9 cellular contexts compared by ENCODE assay signal in the genomic region with DNA sequence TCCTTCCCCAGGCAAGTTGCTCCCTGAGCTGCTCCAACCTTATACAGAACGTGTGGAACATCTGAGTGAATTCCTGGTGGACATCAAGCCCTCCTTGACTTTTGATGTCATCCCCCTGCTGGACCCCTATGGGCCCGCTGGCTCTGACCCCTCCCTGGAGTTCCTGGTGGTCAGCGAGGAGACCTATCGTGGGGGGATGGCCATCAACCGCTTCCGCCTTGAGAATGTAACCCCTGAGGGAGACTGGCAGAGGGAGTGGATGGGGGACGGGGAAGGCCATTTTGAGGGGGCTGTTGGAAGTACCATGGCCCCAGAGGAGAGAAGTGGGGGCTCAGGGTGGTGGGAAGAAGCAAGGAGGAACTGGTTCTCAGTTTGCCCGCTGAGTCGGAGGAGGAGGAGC. TPM values are rescaled to one million over a fixed set of nuclear protein-coding genes. Genes with fewer than 3 reads are reported as not detected.
DNase-seq lines count a peak whose midpoint lies in the region; ATAC-seq and TF ChIP-seq lines count a peak whose summit lies in the region.
"Had no signal": no experiment of that assay in that cellular context is flagged by ENCODE, and none has a peak within 500 bp of the region (broad histone marks: within the 10 kb centered on the region; RNA-seq: fewer than 3 reads in every experiment).

No MANE protein-coding gene starts in this region.

- H3K4me1 Mint-ChIP-seq in activated T-cell treated with anti-CD3 and anti-CD28 coated beads, Interleukin-2, amount 50 U/mL, for 72 hours (ENCODE audit: low read depth): peaks cover 55% of the 10 kb centered on the region
- H3K4me1 Mint-ChIP-seq in T-helper 17 cell: peaks cover 25% of the 10 kb centered on the region
- H3K4me1 Mint-ChIP-seq in stimulated activated naive CD8-positive, alpha-beta T cell treated with anti-CD3 and anti-CD28 coated beads, Interleukin-15, amount 100 ng/mL, for 72 hours: peaks cover 75% of the 10 kb centered on the region

- no peak for DNase-seq in activated T-cell treated with anti-CD3 and anti-CD28 coated beads, Interleukin-2, amount 50 U/mL, for 72 hours
- DNase-seq in activated T-cell treated with anti-CD3 and anti-CD28 coated beads for 4 hours (no peak), T-helper 17 cell (no peak), fibroblast of the aortic adventitia (ENCODE audit: low read depth) (no peak), NCI-H345 treated with DMSO at 0.1 percent for 48 hours (lab: John Stamatoyannopoulos, UW; ENCODE audit: unreplicated experiment) (no peak), substantia nigra (lab: John Stamatoyannopoulos, UW) (no peak)
- no peak for DNase-seq in stimulated activated naive CD8-positive, alpha-beta T cell treated with anti-CD3 and anti-CD28 coated beads, Interleukin-15, amount 100 ng/mL, for 72 hours
- no peak for DNase-seq in stimulated activated naive CD4-positive, alpha-beta T cell (lab: John Stamatoyannopoulos, UW)
- DNase-seq: NCI-H2227 treated with DMSO at 0.1 percent for 48 hours had no signal

- H3K27me3 Mint-ChIP-seq in activated T-cell treated with anti-CD3 and anti-CD28 coated beads, Interleukin-2, amount 50 U/mL, for 72 hours (ENCODE audit: low read depth): no peaks in the 10 kb centered on the region
- no peaks in the 10 kb centered on the region for H3K27me3 Mint-ChIP-seq in T-helper 17 cell
- no peaks in the 10 kb centered on the region for H3K27me3 Mint-ChIP-seq in stimulated activated naive CD8-positive, alpha-beta T cell treated with anti-CD3 and anti-CD28 coated beads, Interleukin-15, amount 100 ng/mL, for 72 hours

- ATAC-seq in activated T-cell treated with anti-CD3 and anti-CD28 coated beads, Interleukin-2, amount 50 U/mL, for 72 hours (replicated peaks in 1 of 2): no peak
- ATAC-seq in T-helper 17 cell: no peak
- no peak for ATAC-seq in stimulated activated naive CD8-positive, alpha-beta T cell treated with anti-CD3 and anti-CD28 coated beads, Interleukin-15, amount 100 ng/mL, for 72 hours

- H3K4me3 Mint-ChIP-seq in activated T-cell treated with anti-CD3 and anti-CD28 coated beads, Interleukin-2, amount 50 U/mL, for 72 hours: peak overlapping the region; percentile 92
- H3K4me3 Mint-ChIP-seq in T-helper 17 cell: peak overlapping the region; percentile 56
- H3K4me3 Mint-ChIP-seq in stimulated activated naive CD8-positive, alpha-beta T cell treated with anti-CD3 and anti-CD28 coated beads, Interleukin-15, amount 100 ng/mL, for 72 hours: peak overlapping the region; percentile 93 to 98

- no peak overlapping the region for H3K27ac ChIP-seq in substantia nigra (ENCODE audit: low read depth, low read length, poor library complexity, severe bottlenecking)

- peaks cover 5 to 8% of the 10 kb centered on the region in 2 donors for H3K36me3 Mint-ChIP-seq in activated T-cell treated with anti-CD3 and anti-CD28 coated beads, Interleukin-2, amount 50 U/mL, for 72 hours (ENCODE audit: insufficient read depth in 2 of 2)
- no peaks in the 10 kb centered on the region for H3K36me3 Mint-ChIP-seq in T-helper 17 cell (ENCODE audit: low read depth)

- H3K9me3 ChIP-seq in T-helper 17 cell (ENCODE audit: control insufficient read depth, low read length, poor library complexity, severe bottlenecking): no peaks in the 10 kb centered on the region

- no peaks in the 10 kb centered on the region for H3K9me3 Mint-ChIP-seq in activated T-cell treated with anti-CD3 and anti-CD28 coated beads, Interleukin-2, amount 50 U/mL, for 72 hours
- no peaks in the 10 kb centered on the region for H3K9me3 Mint-ChIP-seq in stimulated activated naive CD8-positive, alpha-beta T cell treated with anti-CD3 and anti-CD28 coated beads, Interleukin-15, amount 100 ng/mL, for 72 hours

- TF ChIP-seq CTCF in fibroblast of the aortic adventitia (IDR thresholded peaks at IDR 0.05; ENCODE audit: insufficient read depth, low read length): no peak

- H3K27ac Mint-ChIP-seq in activated T-cell treated with anti-CD3 and anti-CD28 coated beads, Interleukin-2, amount 50 U/mL, for 72 hours: no peak overlapping the region
- peak overlapping the region; percentile 72 for H3K27ac Mint-ChIP-seq in T-helper 17 cell
- peak overlapping the region; percentile 23 to 71 for H3K27ac Mint-ChIP-seq in stimulated activated naive CD8-positive, alpha-beta T cell treated with anti-CD3 and anti-CD28 coated beads, Interleukin-15, amount 100 ng/mL, for 72 hours

- H3K4me3 ChIP-seq in fibroblast of the aortic adventitia (ENCODE audit: low read depth, low read length): peak overlapping the region; percentile 22

RNA-seq across cellular contexts. Expression of gene COASY, which starts 2.0 kb away (rescaled TPM):
- total RNA-seq in activated T-cell treated with anti-CD3 and anti-CD28 coated beads, Interleukin-2, amount 50 U/mL, for 72 hours: 10 to 100 TPM; 98.2 to 98.5 TPM
- total RNA-seq in T-helper 17 cell (10 to 100 TPM; 39.1 to 49.4 TPM), fibroblast of the aortic adventitia (ENCODE audit: low replicate concordance) (11.0 and 19.1 TPM in 2 replicates)

RNA-seq across cellular contexts. Expression of gene MLX, which starts 3.0 kb away (rescaled TPM):
- 10 to 100 TPM; 38.8 to 41.2 TPM for total RNA-seq in activated T-cell treated with anti-CD3 and anti-CD28 coated beads, Interleukin-2, amount 50 U/mL, for 72 hours
- total RNA-seq in T-helper 17 cell: 10 to 100 TPM; 33.1 to 36.1 TPM
- 10.5 and 41.8 TPM in 2 replicates for total RNA-seq in fibroblast of the aortic adventitia (ENCODE audit: low replicate concordance)

RNA-seq across cellular contexts. Expression of gene HSD17B1, which starts 11.2 kb away (rescaled TPM):
- total RNA-seq in activated T-cell treated with anti-CD3 and anti-CD28 coated beads, Interleukin-2, amount 50 U/mL, for 72 hours: 1 to 10 TPM; 1.3 to 1.8 TPM
- total RNA-seq in T-helper 17 cell (1 to 10 TPM in 1 of 2 donors, under 1 TPM in 1; 0.90 to 1.2 TPM), fibroblast of the aortic adventitia (ENCODE audit: low replicate concordance) (0.99 and 4.7 TPM in 2 replicates)

RNA-seq across cellular contexts. Expression of gene PSMC3IP, which starts 13.6 kb away (rescaled TPM):
- 10 to 100 TPM; 31.7 to 40.7 TPM for total RNA-seq in activated T-cell treated with anti-CD3 and anti-CD28 coated beads, Interleukin-2, amount 50 U/mL, for 72 hours
- 1 to 10 TPM; 2.4 to 2.6 TPM for total RNA-seq in T-helper 17 cell
- total RNA-seq in fibroblast of the aortic adventitia (ENCODE audit: low replicate concordance): 0.49 and 18.3 TPM in 2 replicates

RNA-seq across cellular contexts. Expression of gene NAGLU, which starts 27.9 kb away (rescaled TPM):
- 1 to 10 TPM; 9.4 to 9.8 TPM for total RNA-seq in activated T-cell treated with anti-CD3 and anti-CD28 coated beads, Interleukin-2, amount 50 U/mL, for 72 hours
- total RNA-seq in T-helper 17 cell: 10 to 100 TPM; 12.5 to 13.2 TPM
- 28.9 and 41.8 TPM in 2 replicates for total RNA-seq in fibroblast of the aortic adventitia (ENCODE audit: low replicate concordance)
